In the genomic region with DNA sequence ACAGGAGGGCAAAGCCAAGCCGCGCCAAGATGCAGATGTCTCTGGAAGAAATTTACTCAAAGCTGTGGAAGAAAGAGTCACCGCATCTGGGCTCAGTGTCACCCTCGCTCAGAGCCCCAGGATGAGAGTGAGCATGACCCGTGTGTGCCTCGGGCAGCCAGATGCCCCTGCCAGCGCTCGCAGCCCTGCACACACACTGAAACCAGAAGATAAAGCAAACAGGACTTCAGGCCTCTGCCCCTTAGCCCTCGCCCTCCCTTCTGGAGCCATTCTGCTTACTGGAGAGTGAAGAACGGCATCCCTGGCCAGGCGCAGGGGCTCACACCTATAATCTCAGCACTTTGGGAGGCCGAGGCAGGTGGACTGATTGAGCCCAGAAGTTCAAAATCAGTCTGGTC, we compare ENCODE assay signal across 20 cellular contexts.
"Had no signal": no experiment of that assay in that cellular context is flagged by ENCODE, and none has a peak within 500 bp of the region (broad histone marks: within the 10 kb centered on the region; RNA-seq: fewer than 3 reads in every experiment).

No MANE protein-coding gene starts in this region.

- H3K36me3 Mint-ChIP-seq: type B pancreatic cell had no signal

- H3K4me3 ChIP-seq: lower lobe of right lung, skin epidermis had no signal

- H3K9me3 ChIP-seq: lower lobe of right lung had no signal

- H3K27me3 Mint-ChIP-seq: activated naive CD8-positive, alpha-beta T cell treated with anti-CD3 and anti-CD28 coated beads, Interleukin-2, amount 10 ng/mL, durations not matched to agents 7 days and 5 days; stimulated activated naive CD8-positive, alpha-beta T cell treated with anti-CD3 and anti-CD28 coated beads, Interleukin-15, Interleukin-2, amounts not matched to agents 100 ng/mL and 50 ng/mL, for 24 hours; type B pancreatic cell had no signal

- H3K4me3 Mint-ChIP-seq: activated naive CD8-positive, alpha-beta T cell treated with anti-CD3 and anti-CD28 coated beads, Interleukin-2, amount 10 ng/mL, durations not matched to agents 7 days and 5 days; immature natural killer cell; neural crest cell; stimulated activated naive CD8-positive, alpha-beta T cell treated with anti-CD3 and anti-CD28 coated beads, Interleukin-15, Interleukin-2, amounts not matched to agents 100 ng/mL and 50 ng/mL, for 24 hours; type B pancreatic cell had no signal

- H3K36me3 ChIP-seq: lower lobe of right lung had no signal

- H3K27ac ChIP-seq: lower lobe of right lung had no signal

- H3K9me3 Mint-ChIP-seq: immature natural killer cell; neural crest cell; stimulated activated naive CD8-positive, alpha-beta T cell treated with anti-CD3 and anti-CD28 coated beads, Interleukin-15, Interleukin-2, amounts not matched to agents 100 ng/mL and 50 ng/mL, for 24 hours had no signal

- H3K4me1 Mint-ChIP-seq: neural crest cell had no signal

- DNase-seq: activated CD4-positive, alpha-beta T cell treated with anti-CD3 and anti-CD28 coated beads, Interleukin-2, amount 50 U/mL, for 4 hours; activated CD4-positive, CD25-positive, alpha-beta regulatory T cell treated with anti-CD3 and anti-CD28 coated beads, Interleukin-2, amount 50 U/mL, for 72 hours; activated naive CD4-positive, alpha-beta T cell; activated naive CD8-positive, alpha-beta T cell treated with anti-CD3 and anti-CD28 coated beads, Interleukin-2, amount 10 ng/mL, durations not matched to agents 7 days and 5 days; activated T-cell treated with anti-CD3 and anti-CD28 coated beads for 4 hours; aorta; cortex of kidney; effector CD8-positive, alpha-beta T cell; foreskin melanocyte; immature natural killer cell; lower lobe of right lung; midbrain; stimulated activated CD4-positive, alpha-beta T cell treated with anti-CD3 and anti-CD28 coated beads, Interleukin-4, amount 100 ng/mL, for 4 hours; stimulated activated CD8-positive, alpha-beta memory T cell treated with anti-CD3 and anti-CD28 coated beads, Interleukin-4, amount 100 ng/mL, for 48 hours; T-helper 1 cell; T1000 had no signal

- H3K4me1 ChIP-seq: lower lobe of right lung had no signal

- ATAC-seq: lower lobe of right lung had no signal

- H3K27ac Mint-ChIP-seq: activated naive CD8-positive, alpha-beta T cell treated with anti-CD3 and anti-CD28 coated beads, Interleukin-2, amount 10 ng/mL, durations not matched to agents 7 days and 5 days; immature natural killer cell; stimulated activated naive CD8-positive, alpha-beta T cell treated with anti-CD3 and anti-CD28 coated beads, Interleukin-15, Interleukin-2, amounts not matched to agents 100 ng/mL and 50 ng/mL, for 24 hours; type B pancreatic cell had no signal
